28 cellular contexts compared by ENCODE assay signal in the genomic region with DNA sequence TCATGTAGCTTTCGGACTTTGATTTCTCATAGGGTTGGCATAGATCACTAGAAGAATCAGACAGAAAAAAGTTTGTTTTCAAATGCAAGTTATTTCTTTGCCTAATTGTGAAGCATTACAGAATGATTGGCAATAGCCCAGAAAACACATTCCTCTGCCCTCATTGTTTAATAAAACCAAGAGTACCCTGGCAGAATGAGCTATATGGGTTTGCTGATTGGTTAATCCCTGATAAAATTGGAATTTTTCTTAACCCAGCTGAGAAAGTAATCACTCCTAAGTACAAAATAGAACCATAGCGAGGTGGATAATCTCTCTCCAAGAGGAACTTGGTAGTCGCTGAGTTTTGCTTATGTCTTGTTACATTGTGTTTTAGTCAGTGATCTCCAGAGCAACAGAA. TPM values are rescaled to one million over a fixed set of nuclear protein-coding genes. Genes with fewer than 3 reads are reported as not detected.
"Had no signal": no experiment of that assay in that cellular context is flagged by ENCODE, and none has a peak within 500 bp of the region (broad histone marks: within the 10 kb centered on the region; RNA-seq: fewer than 3 reads in every experiment).

No MANE protein-coding gene starts in this region.

- H3K36me3 Mint-ChIP-seq: activated CD8-positive, alpha-beta memory T cell treated with anti-CD3 and anti-CD28 coated beads, Interleukin-2, amount 10 ng/mL, durations not matched to agents 7 days and 5 days; activated naive CD4-positive, alpha-beta T cell treated with anti-CD3 and anti-CD28 coated beads, Interleukin-2, amount 50 U/mL, for 72 hours; memory B cell; naive thymus-derived CD8-positive, alpha-beta T cell; neural progenitor cell had no signal

- H3K27ac ChIP-seq: adrenal gland, ascending aorta, breast epithelium, heart left ventricle, neural progenitor cell, parathyroid adenoma, psoas muscle, spleen, suprapubic skin, tibial artery, upper lobe of right lung had no signal

- DNase-seq: activated CD4-positive, alpha-beta T cell treated with anti-CD3 and anti-CD28 coated beads for 36 hours; activated CD4-positive, CD25-positive, alpha-beta regulatory T cell; activated CD8-positive, alpha-beta memory T cell treated with anti-CD3 and anti-CD28 coated beads, Interleukin-2, amount 10 ng/mL, durations not matched to agents 7 days and 5 days; activated CD8-positive, alpha-beta T cell treated with anti-CD3 and anti-CD28 coated beads, Interleukin-2, amount 10 ng/mL, durations not matched to agents 7 days and 5 days; activated naive CD4-positive, alpha-beta T cell; activated T-cell treated with anti-CD3 and anti-CD28 coated beads, Interleukin-2, amount 50 U/mL, for 72 hours; adrenal gland; central memory CD4-positive, alpha-beta T cell; heart left ventricle; hypothalamus; midbrain; naive thymus-derived CD8-positive, alpha-beta T cell; occipital lobe; psoas muscle; right cardiac atrium; spleen; stimulated activated naive CD4-positive, alpha-beta T cell; tibial artery; upper lobe of right lung had no signal

- H3K27ac Mint-ChIP-seq: activated CD4-positive, alpha-beta T cell treated with anti-CD3 and anti-CD28 coated beads for 36 hours; activated CD8-positive, alpha-beta memory T cell treated with anti-CD3 and anti-CD28 coated beads, Interleukin-2, amount 10 ng/mL, durations not matched to agents 7 days and 5 days; activated CD8-positive, alpha-beta T cell treated with anti-CD3 and anti-CD28 coated beads, Interleukin-2, amount 10 ng/mL, durations not matched to agents 7 days and 5 days; activated naive CD4-positive, alpha-beta T cell treated with anti-CD3 and anti-CD28 coated beads, Interleukin-2, amount 50 U/mL, for 72 hours; activated T-cell treated with anti-CD3 and anti-CD28 coated beads, Interleukin-2, amount 50 U/mL, for 72 hours; memory B cell; naive thymus-derived CD8-positive, alpha-beta T cell; neural progenitor cell had no signal

- H3K4me1 ChIP-seq: adrenal gland, ascending aorta, breast epithelium, neural progenitor cell, parathyroid adenoma, psoas muscle, spleen, suprapubic skin, tibial artery, upper lobe of right lung had no signal

- H3K79me2 ChIP-seq: parathyroid adenoma had no signal

- H3K4me1 Mint-ChIP-seq: activated CD4-positive, alpha-beta T cell treated with anti-CD3 and anti-CD28 coated beads for 36 hours; activated CD8-positive, alpha-beta memory T cell treated with anti-CD3 and anti-CD28 coated beads, Interleukin-2, amount 10 ng/mL, durations not matched to agents 7 days and 5 days; memory B cell; naive thymus-derived CD8-positive, alpha-beta T cell; neural progenitor cell had no signal

- H3K9ac ChIP-seq: neural progenitor cell, parathyroid adenoma had no signal

- ATAC-seq: activated CD4-positive, alpha-beta T cell treated with anti-CD3 and anti-CD28 coated beads for 36 hours; activated CD8-positive, alpha-beta memory T cell treated with anti-CD3 and anti-CD28 coated beads, Interleukin-2, amount 10 ng/mL, durations not matched to agents 7 days and 5 days; activated CD8-positive, alpha-beta T cell treated with anti-CD3 and anti-CD28 coated beads, Interleukin-2, amount 10 ng/mL, durations not matched to agents 7 days and 5 days; activated naive CD4-positive, alpha-beta T cell treated with anti-CD3 and anti-CD28 coated beads, Interleukin-2, amount 50 U/mL, for 72 hours; activated T-cell treated with anti-CD3 and anti-CD28 coated beads, Interleukin-2, amount 50 U/mL, for 72 hours; esophagus mucosa; heart left ventricle; naive thymus-derived CD8-positive, alpha-beta T cell; psoas muscle; right cardiac atrium; upper lobe of right lung had no signal

- H3K4me3 ChIP-seq: adrenal gland, ascending aorta, breast epithelium, heart left ventricle, neural progenitor cell, psoas muscle, spleen, suprapubic skin, tibial artery, upper lobe of right lung had no signal

- H3K9me3 ChIP-seq: adrenal gland, ascending aorta, breast epithelium, heart left ventricle, psoas muscle, spleen, suprapubic skin, tibial artery, upper lobe of right lung had no signal

- H3K4me3 Mint-ChIP-seq: activated CD4-positive, alpha-beta T cell treated with anti-CD3 and anti-CD28 coated beads for 36 hours; activated CD8-positive, alpha-beta memory T cell treated with anti-CD3 and anti-CD28 coated beads, Interleukin-2, amount 10 ng/mL, durations not matched to agents 7 days and 5 days; activated CD8-positive, alpha-beta T cell treated with anti-CD3 and anti-CD28 coated beads, Interleukin-2, amount 10 ng/mL, durations not matched to agents 7 days and 5 days; activated T-cell treated with anti-CD3 and anti-CD28 coated beads, Interleukin-2, amount 50 U/mL, for 72 hours; memory B cell; naive thymus-derived CD8-positive, alpha-beta T cell; neural progenitor cell had no signal

- H3K9me3 Mint-ChIP-seq: activated naive CD4-positive, alpha-beta T cell treated with anti-CD3 and anti-CD28 coated beads, Interleukin-2, amount 50 U/mL, for 72 hours; activated T-cell treated with anti-CD3 and anti-CD28 coated beads, Interleukin-2, amount 50 U/mL, for 72 hours; memory B cell; naive thymus-derived CD8-positive, alpha-beta T cell; neural progenitor cell had no signal

- H3K27me3 ChIP-seq: ascending aorta, breast epithelium, heart left ventricle, neural progenitor cell, suprapubic skin, tibial artery, upper lobe of right lung had no signal

- H3K36me3 ChIP-seq: adrenal gland, ascending aorta, breast epithelium, heart left ventricle, neural progenitor cell, spleen, suprapubic skin, tibial artery, upper lobe of right lung had no signal

- H3K4me2 ChIP-seq: neural progenitor cell had no signal

- H2AFZ ChIP-seq: neural progenitor cell, parathyroid adenoma had no signal

RNA-seq across cellular contexts. Expression of a gene that starts 30.9 kb away (rescaled TPM):
- total RNA-seq: activated CD8-positive, alpha-beta memory T cell treated with anti-CD3 and anti-CD28 coated beads, Interleukin-2, amount 10 ng/mL, durations not matched to agents 7 days and 5 days; activated CD8-positive, alpha-beta T cell treated with anti-CD3 and anti-CD28 coated beads, Interleukin-2, amount 10 ng/mL, durations not matched to agents 7 days and 5 days; T-helper 1 cell treated with Interleukin-12 subunit alpha and Interleukin-12 subunit beta and Interleukin-4 antibody, amounts not matched to agents 30 ng/mL and 1 ng/mL, for 36 hours had no signal
- polyA plus RNA-seq: naive thymus-derived CD8-positive, alpha-beta T cell had no signal
